ENCODE assay signal across 32 cellular contexts in the genomic region with DNA sequence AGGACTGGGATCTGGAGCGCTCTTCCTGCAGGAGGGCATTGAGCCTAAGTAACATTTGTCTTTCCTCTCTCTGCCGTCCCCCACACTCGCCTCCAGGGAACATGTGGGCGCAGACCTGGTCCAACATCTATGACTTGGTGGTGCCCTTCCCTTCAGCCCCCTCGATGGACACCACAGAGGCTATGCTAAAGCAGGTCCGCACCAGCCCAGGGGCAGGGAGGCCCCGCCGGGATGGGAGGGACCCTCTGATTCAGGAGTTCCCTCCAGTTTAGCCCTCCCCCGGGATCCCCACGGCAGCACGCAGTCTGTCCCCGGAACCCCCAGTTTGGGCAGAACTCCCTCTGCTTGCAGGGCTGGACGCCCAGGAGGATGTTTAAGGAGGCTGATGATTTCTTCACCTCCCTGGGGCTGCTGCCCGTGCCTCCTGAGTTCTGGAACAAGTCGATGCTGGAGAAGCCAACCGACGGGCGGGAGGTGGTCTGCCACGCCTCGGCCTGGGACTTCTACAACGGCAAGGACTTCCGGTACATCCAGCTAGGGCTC. TPM values are rescaled to one million over a fixed set of nuclear protein-coding genes. Genes with fewer than 3 reads are reported as not detected.
"Had no signal": no experiment of that assay in that cellular context is flagged by ENCODE, and none has a peak within 500 bp of the region (broad histone marks: within the 10 kb centered on the region; RNA-seq: fewer than 3 reads in every experiment).

No MANE protein-coding gene starts in this region.

- H2AFZ ChIP-seq: PC-9 had no signal

- H3K27ac ChIP-seq: PC-9, RWPE1, SJCRH30, SK-N-MC had no signal

- H3K36me3 ChIP-seq: MG63, SJCRH30 had no signal

- ATAC-seq: Panc1, Right ventricle myocardium inferior, SK-N-SH treated with all-trans-retinoic acid at 6 μM for 48 hours had no signal

- FAIRE-seq: RCC 7860 had no signal

- H3K4me1 ChIP-seq: SJCRH30 had no signal

- H3K9me3 ChIP-seq: MG63, SJCRH30 had no signal

- H3K4me2 ChIP-seq: PC-9 had no signal

- H3K4me3 ChIP-seq: MG63, PC-9, SJCRH30, SK-N-MC had no signal

- H3K27me3 ChIP-seq: MG63, SJCRH30 had no signal

- DNase-seq: Kasumi-1, MG63, NCI-H1048, NCI-H1092 treated with DMSO at 0.1 percent for 48 hours, NCI-H1105 treated with DMSO at 0.1 percent for 48 hours, NCI-H1417, NCI-H1436, NCI-H146, NCI-H1694, NCI-H187, NCI-H1930, NCI-H2029 treated with DMSO at 0.1 percent for 48 hours, NCI-H2171 treated with DMSO at 0.1 percent for 48 hours, NCI-H345, NCI-H446, NCI-H510A treated with DMSO at 0.1 percent for 48 hours, NCI-H526 treated with DMSO at 0.1 percent for 48 hours, NCI-H774, PC-9, SIG-M5, SJCRH30 had no signal

RNA-seq across cellular contexts. Expression of gene KCNH6, which starts 32.2 kb away (rescaled TPM):
- total RNA-seq: M059J, NCI-H460, OCI-LY7, PC-9, Right ventricle myocardium inferior, RPMI7951, SJCRH30, SK-MEL-5 had no signal

RNA-seq across cellular contexts. Expression of gene CYB561, which starts 44.8 kb away (rescaled TPM):
- total RNA-seq: OCI-LY7, SJCRH30 had no signal
